Comparison of ENCODE assay signal across 10 cellular contexts in genomic region chr3:120432105-120432860, GRCh38. TPM values are rescaled to one million over a fixed set of nuclear protein-coding genes. Genes with fewer than 3 reads are reported as not detected.
DNase-seq lines count a peak whose midpoint lies in the region; ATAC-seq and TF ChIP-seq lines count a peak whose summit lies in the region.
"Had no signal": no experiment of that assay in that cellular context is flagged by ENCODE, and none has a peak within 500 bp of the region (broad histone marks: within the 10 kb centered on the region; RNA-seq: fewer than 3 reads in every experiment).

No MANE protein-coding gene starts in this region.

- H3K9me3 ChIP-seq in HUES48 (ENCODE audit: control insufficient read depth, insufficient read depth, low read length) (no peaks in the 10 kb centered on the region), subcutaneous abdominal adipose tissue (ENCODE audit: control insufficient read depth in 5 of 5, low read length in 5 of 5) (no peaks in the 10 kb centered on the region)

- peaks cover 54% of the 10 kb centered on the region for H3K4me1 ChIP-seq in HUES48 (ENCODE audit: control insufficient read depth, insufficient read depth, low read length)
- peaks cover 8 to 82% (median 76%) of the 10 kb centered on the region in 5 donors for H3K4me1 ChIP-seq in subcutaneous abdominal adipose tissue (ENCODE audit: control insufficient read depth in 5 of 5, insufficient read depth in 5 of 5, low read length in 5 of 5)

- H3K9ac ChIP-seq in HUES48 (ENCODE audit: low read depth, low read length) (0 out of 2 replicates have a peak overlapping the region, but pooled peaks have one; percentile 18), subcutaneous abdominal adipose tissue (ENCODE audit: low read length in 5 of 5) (no peak overlapping the region)

- no peaks in the 10 kb centered on the region for H3K27me3 Mint-ChIP-seq in glutamatergic neuron (ENCODE audit: unreplicated experiment)

- H3K4me3 ChIP-seq in HUES48 (ENCODE audit: low read depth, low read length) = no peak overlapping the region
- H3K4me3 ChIP-seq in subcutaneous abdominal adipose tissue (ENCODE audit: low read depth in 1 of 5, low read length in 5 of 5) = no peak overlapping the region
- H3K4me3 ChIP-seq: K562 had no signal

- peaks cover 52% of the 10 kb centered on the region for H3K36me3 ChIP-seq in HUES48 (ENCODE audit: control insufficient read depth, insufficient read depth, low read length)
- H3K36me3 ChIP-seq in subcutaneous abdominal adipose tissue (ENCODE audit: control insufficient read depth in 5 of 5, insufficient read depth in 5 of 5, low read length in 5 of 5) = peaks cover 8 to 33% (median 21%) of the 10 kb centered on the region in 5 donors

- H3K27ac ChIP-seq in HUES48 (ENCODE audit: low read depth, low read length) (peak overlapping the region; percentile 65), subcutaneous abdominal adipose tissue (ENCODE audit: low read depth, low read length) (peak overlapping the region; percentile 52)

- peaks cover 9% of the 10 kb centered on the region for H3K4me1 Mint-ChIP-seq in glutamatergic neuron (ENCODE audit: low read depth, unreplicated experiment)
- H3K4me1 Mint-ChIP-seq: activated naive CD8-positive, alpha-beta T cell treated with anti-CD3 and anti-CD28 coated beads, Interleukin-2, amount 10 ng/mL, durations not matched to agents 7 days and 5 days had no signal

- H3K36me3 Mint-ChIP-seq in glutamatergic neuron (ENCODE audit: unreplicated experiment) = no peaks in the 10 kb centered on the region
- H3K36me3 Mint-ChIP-seq: activated naive CD8-positive, alpha-beta T cell treated with anti-CD3 and anti-CD28 coated beads, Interleukin-2, amount 10 ng/mL, durations not matched to agents 7 days and 5 days had no signal

- no peak overlapping the region for H3K4me3 Mint-ChIP-seq in glutamatergic neuron (ENCODE audit: unreplicated experiment)
- H3K4me3 Mint-ChIP-seq: activated naive CD8-positive, alpha-beta T cell treated with anti-CD3 and anti-CD28 coated beads, Interleukin-2, amount 10 ng/mL, durations not matched to agents 7 days and 5 days had no signal

- H3K27me3 ChIP-seq in HUES48 (ENCODE audit: control insufficient read depth, insufficient read depth, low read length) (no peaks in the 10 kb centered on the region), subcutaneous abdominal adipose tissue (ENCODE audit: control insufficient read depth in 5 of 5, insufficient read depth in 4 of 5, low read length in 5 of 5) (no peaks in the 10 kb centered on the region)

- DNase-seq in dedifferentiated amniotic fluid mesenchymal stem cell (ENCODE audit: extremely low spot score) (peak; percentile 85), kidney tubule cell (ENCODE audit: low spot score) (peak; percentile 59), glutamatergic neuron (no peak), 8988T (no peak), medulla oblongata (ENCODE audit: extremely low spot score) (no peak)
- DNase-seq: activated naive CD8-positive, alpha-beta T cell treated with anti-CD3 and anti-CD28 coated beads, Interleukin-2, amount 10 ng/mL, durations not matched to agents 7 days and 5 days had no signal

- H3K27ac Mint-ChIP-seq in glutamatergic neuron (ENCODE audit: unreplicated experiment) = no peak overlapping the region
- H3K27ac Mint-ChIP-seq: activated naive CD8-positive, alpha-beta T cell treated with anti-CD3 and anti-CD28 coated beads, Interleukin-2, amount 10 ng/mL, durations not matched to agents 7 days and 5 days had no signal

- ATAC-seq in HG03159 (IDR thresholded peaks at IDR 0.05; ENCODE audit: unreplicated experiment) = no peak
- ATAC-seq: K562 had no signal

- TF ChIP-seq CTCF in glutamatergic neuron (IDR thresholded peaks at IDR 0.05; ENCODE audit: partially characterized antibody, unreplicated experiment) = no peak

- H3K9me3 Mint-ChIP-seq in glutamatergic neuron (ENCODE audit: unreplicated experiment) = peaks cover 1% of the 10 kb centered on the region
- H3K9me3 Mint-ChIP-seq: activated naive CD8-positive, alpha-beta T cell treated with anti-CD3 and anti-CD28 coated beads, Interleukin-2, amount 10 ng/mL, durations not matched to agents 7 days and 5 days had no signal

RNA-seq across cellular contexts. Expression of gene FSTL1, which starts 18.5 kb away (rescaled TPM):
- total RNA-seq in glutamatergic neuron (ENCODE audit: unreplicated experiment) = 206 TPM

Comparison
In these comparisons a context has a peak if more than half of its experiments do, and no peak if none do; other contexts are left out.
1. DNase-seq: peak in dedifferentiated amniotic fluid mesenchymal stem cell (single experiment) and kidney tubule cell (single experiment); none in glutamatergic neuron (single experiment), 8988T (single experiment) and medulla oblongata (single experiment).